Comparison of ENCODE assay signal across 18 cellular contexts in the genomic region with DNA sequence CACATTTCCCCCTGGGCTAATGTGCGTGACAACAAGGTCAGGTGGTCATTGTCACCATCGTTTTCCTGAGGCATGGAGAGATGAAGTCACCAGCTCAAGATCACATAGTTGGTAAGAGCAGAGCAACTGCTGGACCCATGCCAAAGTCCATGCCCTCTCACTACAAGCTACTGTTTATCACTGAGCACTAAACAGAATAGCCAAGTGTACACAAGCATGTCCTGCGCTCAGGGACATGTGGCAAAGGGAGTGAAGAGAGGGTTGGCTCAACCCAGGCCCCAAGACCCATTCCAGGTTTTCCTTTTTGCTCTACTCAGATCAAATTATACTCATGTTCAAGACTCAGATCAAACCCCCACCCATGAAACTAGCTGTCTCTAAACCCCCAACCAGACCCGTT. TPM values are rescaled to one million over a fixed set of nuclear protein-coding genes. Genes with fewer than 3 reads are reported as not detected.
DNase-seq lines count a peak whose midpoint lies in the region; ATAC-seq and TF ChIP-seq lines count a peak whose summit lies in the region.
"Had no signal": no experiment of that assay in that cellular context is flagged by ENCODE, and none has a peak within 500 bp of the region (broad histone marks: within the 10 kb centered on the region; RNA-seq: fewer than 3 reads in every experiment).

No MANE protein-coding gene starts in this region.

- H3K4me1 ChIP-seq in heart right ventricle = peaks cover 0 to 21% (median 10%) of the 10 kb centered on the region in 9 donors
- H3K4me1 ChIP-seq: BLaER1 had no signal

- DNase-seq in DMS 273 (lab: John Stamatoyannopoulos, UW; ENCODE audit: unreplicated experiment) (peak; percentile 9), DMS 273 treated with DMSO at 0.1 percent for 48 hours (lab: John Stamatoyannopoulos, UW) (no peak), Right ventricle myocardium superior (peak; percentile 56), cardiac septum (ENCODE audit: low spot score) (no peak), heart right ventricle (peak in 1 of 2 donors; percentile 45), SKM-1 treated with dmso at 0.1 percent for 144 hours (lab: John Stamatoyannopoulos, UW; ENCODE audit: unreplicated experiment) (no peak)
- no peak for DNase-seq in activated CD4-positive, alpha-beta T cell treated with anti-CD3 and anti-CD28 coated beads for 1 hour
- DNase-seq: CD8-positive, alpha-beta memory T cell; GOT3; HFFc6; NCI-H1436; NCI-H2107; NCI-H446 treated with DMSO at 0.1 percent for 48 hours; PC-9 had no signal

- peaks cover 0 to 4% (median 0%) of the 10 kb centered on the region in 7 donors for H3K27me3 ChIP-seq in heart right ventricle
- H3K27me3 ChIP-seq: BLaER1 had no signal

- no peak overlapping the region for H3K4me3 ChIP-seq in heart right ventricle
- H3K4me3 ChIP-seq: BLaER1, PC-9 had no signal

- no peaks in the 10 kb centered on the region for H3K36me3 ChIP-seq in heart right ventricle
- H3K36me3 ChIP-seq: BLaER1 had no signal

- ATAC-seq in Right ventricle myocardium superior (ENCODE audit: poor library complexity) (peak; percentile 63), heart right ventricle (peak in 6 of 8 donors; percentile 47 to 85 (median 75)), GM18498 (IDR thresholded peaks at IDR 0.05; ENCODE audit: unreplicated experiment) (no peak)
- ATAC-seq: SK-N-SH treated with all-trans-retinoic acid at 6 μM for 48 hours had no signal

- TF ChIP-seq CTCF in heart right ventricle (IDR thresholded peaks at IDR 0.05) = no peak

- no peaks in the 10 kb centered on the region for H3K9me3 ChIP-seq in heart right ventricle
- H3K9me3 ChIP-seq: BLaER1 had no signal

- no peak overlapping the region for H3K27ac ChIP-seq in heart right ventricle
- H3K27ac ChIP-seq: 22Rv1, BLaER1, PC-9 had no signal

- 45 to 58% methylated on average over 4 of the region's 4 CpGs for WGBS in heart right ventricle, 2 donors

- intact Hi-C loops in Right ventricle myocardium superior (cut with DNase I) (no loop called here), cardiac septum (cut with DNase I) (no loop called here), heart right ventricle (cut with DNase I) (no loop called here)

RNA-seq across cellular contexts. Expression of a gene that starts 20.8 kb away (rescaled TPM):
- total RNA-seq in Right ventricle myocardium superior (0.38 TPM), cardiac septum (not detected), heart right ventricle (1 to 10 TPM in 1 of 10 donors, under 1 TPM in 6, not detected in 3; 0.42 to 1.6 (median 0.57) TPM)
- under 1 TPM; 0.16 to 0.44 TPM for polyA plus RNA-seq in heart right ventricle
- total RNA-seq: CD8-positive, alpha-beta memory T cell; HFFc6; PC-9 had no signal
- polyA plus RNA-seq: CD8-positive, alpha-beta memory T cell had no signal

Comparison
In these comparisons a context has a peak if more than half of its experiments do, and no peak if none do; other contexts are left out.
1. DNase-seq: peak in DMS 273 (single experiment) and Right ventricle myocardium superior (single experiment); none in DMS 273 treated with DMSO at 0.1 percent for 48 hours (single experiment), cardiac septum (single experiment), activated CD4-positive, alpha-beta T cell treated with anti-CD3 and anti-CD28 coated beads for 1 hour (single experiment) and SKM-1 treated with dmso at 0.1 percent for 144 hours (single experiment).